ENCODE assay signal across 9 cellular contexts in the genomic region with DNA sequence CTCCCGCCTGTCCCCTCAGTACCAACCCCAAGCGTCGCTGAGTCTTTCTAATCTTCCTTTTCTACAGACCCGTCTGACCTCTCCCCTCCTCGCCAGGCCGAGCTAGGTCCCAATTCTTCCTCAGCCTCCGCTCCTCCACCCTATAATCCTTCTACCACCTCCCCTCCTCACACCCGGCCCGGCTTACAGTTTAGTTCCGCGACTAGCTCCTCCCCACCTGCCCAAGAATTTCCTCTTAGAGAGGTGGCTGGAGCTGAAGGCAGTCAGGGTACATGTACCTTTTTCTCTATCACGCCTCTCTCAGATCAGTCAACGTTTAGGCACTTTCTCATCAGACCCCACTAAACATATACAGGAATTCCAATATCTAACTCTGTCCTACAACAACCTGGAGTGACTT. TPM values are rescaled to one million over a fixed set of nuclear protein-coding genes. Genes with fewer than 3 reads are reported as not detected.
"Had no signal": no experiment of that assay in that cellular context is flagged by ENCODE, and none has a peak within 500 bp of the region (broad histone marks: within the 10 kb centered on the region; RNA-seq: fewer than 3 reads in every experiment).

No MANE protein-coding gene starts in this region.

RNA-seq across cellular contexts. Expression of a gene that starts 8.7 kb away (rescaled TPM):
- total RNA-seq: activated T-cell treated with anti-CD3 and anti-CD28 coated beads, Interleukin-2, amount 50 U/mL, for 72 hours; activated T-helper 2 cell treated with anti-CD3 and anti-CD28 coated beads, Interferon-gamma antibody, Interleukin-2, Interleukin-4, amounts not matched to agents 10 μg/mL and 5 μg/mL and 100 μg/mL, durations not matched to agents 14 hours and 24 hours and 36 hours; cardiac muscle cell; MCF 10A; OCI-LY7; RPMI7951; SJCRH30; T-helper 2 cell treated with Interferon-gamma antibody and Interleukin-4, amounts not matched to agents 100 ng/mL and 5 ng/mL, for 36 hours had no signal
- polyA plus RNA-seq: cardiac muscle cell had no signal

RNA-seq across cellular contexts. Expression of a gene that starts 49.1 kb away (rescaled TPM):
- total RNA-seq: activated T-cell treated with anti-CD3 and anti-CD28 coated beads, Interleukin-2, amount 50 U/mL, for 72 hours; activated T-helper 2 cell treated with anti-CD3 and anti-CD28 coated beads, Interferon-gamma antibody, Interleukin-2, Interleukin-4, amounts not matched to agents 10 μg/mL and 5 μg/mL and 100 μg/mL, durations not matched to agents 14 hours and 24 hours and 36 hours; MCF 10A; OCI-LY7; Right ventricle myocardium superior; RPMI7951; T-helper 2 cell treated with Interferon-gamma antibody and Interleukin-4, amounts not matched to agents 100 ng/mL and 5 ng/mL, for 36 hours had no signal
